In genomic region chr9:16316911-16317817, GRCh38 we compare ENCODE assay signal across 18 cellular contexts.
DNase-seq lines count a peak whose midpoint lies in the region; ATAC-seq and TF ChIP-seq lines count a peak whose summit lies in the region.
"Had no signal": no experiment of that assay in that cellular context is flagged by ENCODE, and none has a peak within 500 bp of the region (broad histone marks: within the 10 kb centered on the region; RNA-seq: fewer than 3 reads in every experiment).

No MANE protein-coding gene starts in this region.

- no peak overlapping the region for H3K4me2 ChIP-seq in IMR-90 (ENCODE audit: low read depth, low read length)
- H3K4me2 ChIP-seq: PC-9 had no signal

- no peak overlapping the region for H3K56ac ChIP-seq in IMR-90 (ENCODE audit: extremely low read depth, insufficient read depth, low read length)

- H3K9me3 Mint-ChIP-seq in nephron progenitor cell = peaks cover 3% of the 10 kb centered on the region

- peak overlapping the region; percentile 9 for H2AFZ ChIP-seq in IMR-90 (replicated peaks; ENCODE audit: low read length, poor library complexity)
- H2AFZ ChIP-seq: PC-9 had no signal

- H2AK5ac ChIP-seq in IMR-90 (ENCODE audit: low read depth, low read length) = no peak overlapping the region

- H3K14ac ChIP-seq in IMR-90 (replicated peaks; ENCODE audit: low read depth, low read length) = no peak overlapping the region

- TF ChIP-seq CTCF in IMR-90 (conservative IDR thresholded peaks at IDR 0.05; ENCODE audit: low read depth, low read length) (no peak), coronary artery (IDR thresholded peaks at IDR 0.05) (no peak), nephron progenitor cell (IDR thresholded peaks at IDR 0.05) (no peak)

- dilution Hi-C loops in IMR-90 (cut with HindIII; ENCODE audit: low sequenced_read_pairs, unreplicated experiment) = no loop called here

- in situ Hi-C loops in IMR-90 (cut with MboI; ENCODE audit: low sequenced_read_pairs) = no loop called here

- no peak for DNase-seq in IMR-90
- peak; percentile 56 for DNase-seq in coronary artery (ENCODE audit: low spot score)
- no peak for DNase-seq in nephron progenitor cell
- peak; percentile 14 for DNase-seq in retina
- DNase-seq in HuH-7 (ENCODE audit: low spot score) = no peak
- no peak for DNase-seq in COLO668 (lab: John Stamatoyannopoulos, UW; ENCODE audit: unreplicated experiment)
- no peak for DNase-seq in stimulated activated CD4-positive, alpha-beta T cell treated with anti-CD3 and anti-CD28 coated beads, Interleukin-4, amount 100 ng/mL, for 1 hour
- DNase-seq: ACHN; AML-193; Calu3; CD4-positive, CD25-positive, alpha-beta regulatory T cell; DMS53; H7; NCI-H187; NCI-H748 treated with DMSO at 0.1 percent for 48 hours; PC-9; SJCRH30 had no signal

- H3K18ac ChIP-seq in IMR-90 (ENCODE audit: low read depth, low read length) = no peak overlapping the region

- H3K4ac ChIP-seq in IMR-90 (ENCODE audit: low read depth, low read length) = no peak overlapping the region

- peaks cover 6% of the 10 kb centered on the region for H3K4me1 ChIP-seq in IMR-90 (ENCODE audit: control insufficient read depth, insufficient read depth, low read length)
- H3K4me1 ChIP-seq: SJCRH30 had no signal

- TF ChIP-seq RAD21 in IMR-90 (IDR thresholded peaks at IDR 0.05; ENCODE audit: low read length) = no peak

- H3K4me1 Mint-ChIP-seq in nephron progenitor cell = peaks cover 50% of the 10 kb centered on the region
- H3K4me1 Mint-ChIP-seq: CD4-positive, CD25-positive, alpha-beta regulatory T cell had no signal

- H3K36me3 ChIP-seq in IMR-90 (ENCODE audit: control insufficient read depth, insufficient read depth, low read length) = no peaks in the 10 kb centered on the region
- H3K36me3 ChIP-seq: SJCRH30 had no signal

- no peak for TF ChIP-seq POLR2A in IMR-90 (IDR thresholded peaks at IDR 0.05; ENCODE audit: low read depth, low read length)

- no peak overlapping the region for H2BK120ac ChIP-seq in IMR-90 (ENCODE audit: low read depth, low read length)

- no peak overlapping the region for H3K4me3 ChIP-seq in IMR-90 (ENCODE audit: insufficient read depth, low read depth, low read length)
- H3K4me3 ChIP-seq in coronary artery = no peak overlapping the region
- H3K4me3 ChIP-seq: PC-9, SJCRH30 had no signal

- H3K27me3 Mint-ChIP-seq in nephron progenitor cell (ENCODE audit: low read depth, poor library complexity) = peaks cover 11% of the 10 kb centered on the region
- H3K27me3 Mint-ChIP-seq: CD4-positive, CD25-positive, alpha-beta regulatory T cell had no signal

- POLR2A ChIA-PET in IMR-90 (lab: Charles Lee; ENCODE audit: unreplicated experiment) = interaction anchor here (0.6 kb wide), 1 partner anchor 378 kb away, joined by 4 read pairs; no protein-coding TSS in a partner anchor

- no TSS peak for BruUV-seq in IMR-90 (replicated peaks; lab: Mats Ljungman, UMichigan)

- H3K27ac Mint-ChIP-seq in nephron progenitor cell = peak overlapping the region; percentile 17

- WGBS in IMR-90 (ENCODE audit: extremely low coverage in 2 of 2, insufficient read length in 1 of 2), 2 experiments = 54% methylated on average over 3 of the region's 15 CpGs; no CpG with 5 or more reads in 1 of the 2 experiments

- H4K91ac ChIP-seq in IMR-90 (ENCODE audit: insufficient read depth, low read depth, low read length) = no peak overlapping the region

- intact Hi-C loops in IMR-90 (cut with micrococcal nuclease) = no loop called here

- no peak overlapping the region for H3K23ac ChIP-seq in IMR-90 (ENCODE audit: low read depth, low read length)

- H4K5ac ChIP-seq in IMR-90 (ENCODE audit: low read depth, low read length) = no peak overlapping the region

- no peaks in the 10 kb centered on the region for H4K20me1 ChIP-seq in IMR-90 (ENCODE audit: insufficient read depth, low read length)

- H2BK20ac ChIP-seq in IMR-90 (ENCODE audit: low read depth, low read length) = no peak overlapping the region

- H2BK5ac ChIP-seq in IMR-90 (ENCODE audit: low read depth, low read length, poor library complexity, severe bottlenecking) = no peak overlapping the region

- H3K27me3 ChIP-seq in IMR-90 (ENCODE audit: control insufficient read depth, insufficient read depth, low read length) = no peaks in the 10 kb centered on the region; the same call in 1 of the 2 replicates
- H3K27me3 ChIP-seq: SJCRH30 had no signal

- CTCF ChIA-PET in IMR-90 (lab: Yijun Ruan, JAX) = no interaction called here

- no peak overlapping the region for H2AK9ac ChIP-seq in IMR-90 (replicated peaks; ENCODE audit: low read depth, low read length, poor library complexity)

- H3K9me3 ChIP-seq in IMR-90 (ENCODE audit: control insufficient read depth, insufficient read depth, low read length) = peaks cover 3% of the 10 kb centered on the region; the same call in 1 of the 2 replicates

- no peak overlapping the region for H3K9ac ChIP-seq in IMR-90 (ENCODE audit: low read depth, low read length)

- no peaks in the 10 kb centered on the region for H3K79me1 ChIP-seq in IMR-90 (ENCODE audit: low read depth in 1 of 2, low read length in 2 of 2)

- no peak overlapping the region for H3K4me3 Mint-ChIP-seq in nephron progenitor cell
- H3K4me3 Mint-ChIP-seq: CD4-positive, CD25-positive, alpha-beta regulatory T cell had no signal

- no peak overlapping the region for H2BK15ac ChIP-seq in IMR-90 (ENCODE audit: low read depth, low read length)

- no peak overlapping the region for H3K27ac ChIP-seq in IMR-90 (ENCODE audit: insufficient read depth, low read length)
- no peak overlapping the region for H3K27ac ChIP-seq in coronary artery
- H3K27ac ChIP-seq: PC-9, SJCRH30 had no signal

- ATAC-seq in IMR-90 (ENCODE audit: low read depth) (no peak), GM21515 (IDR thresholded peaks at IDR 0.05; ENCODE audit: unreplicated experiment) (no peak)

- H3K9me1 ChIP-seq in IMR-90 (ENCODE audit: insufficient read depth, low read length) = no peaks in the 10 kb centered on the region; the same call in 1 of the 2 replicates

- H3K36me3 Mint-ChIP-seq in nephron progenitor cell (ENCODE audit: low read depth) = no peaks in the 10 kb centered on the region
- H3K36me3 Mint-ChIP-seq: CD4-positive, CD25-positive, alpha-beta regulatory T cell had no signal

- no peak overlapping the region for H4K8ac ChIP-seq in IMR-90 (ENCODE audit: low read depth in 2 of 2, low read length in 2 of 2)

TF ChIP-seq in IMR-90, 13 proteins besides CTCF, POLR2A, EP300 and RAD21:
- no peak for TF ChIP-seq RFX5 (IDR thresholded peaks at IDR 0.05; ENCODE audit: low read depth, low read length)
- TF ChIP-seq CEBPB (IDR thresholded peaks at IDR 0.05; ENCODE audit: low read depth, low read length) = no peak
- no peak for TF ChIP-seq MAFK (IDR thresholded peaks at IDR 0.05; ENCODE audit: low read depth, low read length)
- no peak for TF ChIP-seq RCOR1 (IDR thresholded peaks at IDR 0.05; ENCODE audit: insufficient replicate concordance, low read length)
- TF ChIP-seq MXI1 (IDR thresholded peaks at IDR 0.05; ENCODE audit: borderline replicate concordance, low read depth, low read length) = no peak
- no peak for TF ChIP-seq MAZ (IDR thresholded peaks at IDR 0.05; ENCODE audit: borderline replicate concordance, low read depth, low read length)
- TF ChIP-seq FOS (IDR thresholded peaks at IDR 0.05; ENCODE audit: low read depth, low read length) = no peak
- no peak for TF ChIP-seq CHD1 (IDR thresholded peaks at IDR 0.05; ENCODE audit: low read depth, low read length)
- no peak for TF ChIP-seq SMC3 (IDR thresholded peaks at IDR 0.05; ENCODE audit: low read depth, low read length)
- TF ChIP-seq NFE2L2 (IDR thresholded peaks at IDR 0.05; ENCODE audit: low read depth, low read length) = no peak
- TF ChIP-seq USF2 (IDR thresholded peaks at IDR 0.05; ENCODE audit: low read depth, low read length) = no peak
- no peak for TF ChIP-seq ELK1 (IDR thresholded peaks at IDR 0.05; ENCODE audit: borderline replicate concordance, low read depth, low read length)
- TF ChIP-seq BHLHE40 (IDR thresholded peaks at IDR 0.05; ENCODE audit: low read depth, low read length) = no peak

Comparison
In these comparisons a context has a peak if more than half of its experiments do, and no peak if none do; other contexts are left out.
1. DNase-seq: peak in coronary artery (single experiment) and retina (single experiment); none in IMR-90 (single experiment), nephron progenitor cell (single experiment), HuH-7 (single experiment), COLO668 (single experiment) and stimulated activated CD4-positive, alpha-beta T cell treated with anti-CD3 and anti-CD28 coated beads, Interleukin-4, amount 100 ng/mL, for 1 hour (single experiment).